11 cellular contexts compared by ENCODE assay signal in genomic region chrX:78658851-78659744, GRCh38. TPM values are rescaled to one million over a fixed set of nuclear protein-coding genes. Genes with fewer than 3 reads are reported as not detected.
DNase-seq lines count a peak whose midpoint lies in the region; ATAC-seq and TF ChIP-seq lines count a peak whose summit lies in the region.
"Had no signal": no experiment of that assay in that cellular context is flagged by ENCODE, and none has a peak within 500 bp of the region (broad histone marks: within the 10 kb centered on the region; RNA-seq: fewer than 3 reads in every experiment).

Gene RTL3 (minus strand): TSS chrX:78659328. CDS start chrX:78658420, 908 bp downstream.

- no peak within 1 kb of the TSS; the same call in 1 of the 2 replicates for H3K56ac ChIP-seq in IMR-90 (ENCODE audit: extremely low read depth, insufficient read depth, low read length)

- peaks cover 32% of the 10 kb centered on the region for H3K4me1 Mint-ChIP-seq in chondrocyte (ENCODE audit: low read depth)
- H3K4me1 Mint-ChIP-seq: mesothelial cell of epicardium had no signal

- no CpG with 5 or more reads among the region's 3 CpGs for WGBS in IMR-90 (ENCODE audit: extremely low coverage in 2 of 2, insufficient read length in 1 of 2), 2 experiments

- H3K14ac ChIP-seq in IMR-90 (replicated peaks; ENCODE audit: low read depth, low read length), result no peak within 1 kb of the TSS; the same call in 1 of the 2 replicates

- H3K4me3 ChIP-seq in IMR-90 (ENCODE audit: insufficient read depth, low read depth, low read length), result no peak within 1 kb of the TSS
- H3K4me3 ChIP-seq: Peyer's patch had no signal

- POLR2A ChIA-PET in IMR-90 (lab: Charles Lee; ENCODE audit: unreplicated experiment), result no interaction called here

- no peak within 1 kb of the TSS for H2AK9ac ChIP-seq in IMR-90 (replicated peaks; ENCODE audit: low read depth, low read length, poor library complexity)

- H3K9me3 Mint-ChIP-seq in chondrocyte (ENCODE audit: low read depth), result no peaks in the 10 kb centered on the region

- TF ChIP-seq RAD21 in IMR-90 (IDR thresholded peaks at IDR 0.05; ENCODE audit: low read length), result no peak

- H3K9ac ChIP-seq in IMR-90 (ENCODE audit: low read depth, low read length), result no peak within 1 kb of the TSS

- H3K18ac ChIP-seq in IMR-90 (ENCODE audit: low read depth, low read length), result peak within 1 kb of the TSS; percentile 54; the same call in 1 of the 2 replicates

- no peaks in the 10 kb centered on the region; the same call in 1 of the 2 replicates for H3K27me3 ChIP-seq in IMR-90 (ENCODE audit: control insufficient read depth, insufficient read depth, low read length)
- H3K27me3 ChIP-seq: Peyer's patch had no signal

- peak within 1 kb of the TSS; percentile 83 for H3K27ac Mint-ChIP-seq in chondrocyte (ENCODE audit: unreplicated experiment)
- H3K27ac Mint-ChIP-seq: mesothelial cell of epicardium had no signal

- peak within 1 kb of the TSS; percentile 42 to 69; a peak in 2 of 4 replicates for H4K8ac ChIP-seq in IMR-90 (ENCODE audit: low read depth in 2 of 2, low read length in 2 of 2)

- H3K9me1 ChIP-seq in IMR-90 (ENCODE audit: insufficient read depth, low read length), result peaks cover 4% of the 10 kb centered on the region; the same call in 1 of the 2 replicates

- H2AK5ac ChIP-seq in IMR-90 (ENCODE audit: low read depth, low read length), result peak within 1 kb of the TSS; percentile 5; the same call in 1 of the 2 replicates

- H3K4me3 Mint-ChIP-seq in chondrocyte (ENCODE audit: unreplicated experiment), result no peak within 1 kb of the TSS
- H3K4me3 Mint-ChIP-seq: mesothelial cell of epicardium had no signal

- ATAC-seq in GM18502 (IDR thresholded peaks at IDR 0.05; ENCODE audit: poor library complexity, unreplicated experiment) (peak; percentile 54), IMR-90 (ENCODE audit: low read depth) (peak; percentile 87), sciatic nerve (peak; percentile 70), HG02970 (IDR thresholded peaks at IDR 0.05; ENCODE audit: low FRiP score, unreplicated experiment) (no peak), GM19455 (IDR thresholded peaks at IDR 0.05; ENCODE audit: unreplicated experiment) (no peak)

- DNase-seq in IMR-90 (peak; percentile 78), chondrocyte (ENCODE audit: low spot score) (no peak), sciatic nerve (ENCODE audit: low spot score) (no peak), hypothalamus (lab: John Stamatoyannopoulos, UW) (no peak), SKM-1 treated with dmso at 0.1 percent for 144 hours (lab: John Stamatoyannopoulos, UW; ENCODE audit: unreplicated experiment) (no peak)
- DNase-seq: KG1, Peyer's patch had no signal

- H3K4me2 ChIP-seq in IMR-90 (ENCODE audit: low read depth, low read length), result peak within 1 kb of the TSS; percentile 57; the same call in 1 of the 2 replicates

- peak within 1 kb of the TSS; percentile 73 for H3K4ac ChIP-seq in IMR-90 (ENCODE audit: low read depth, low read length)

- dilution Hi-C loops in IMR-90 (cut with HindIII; ENCODE audit: low sequenced_read_pairs, unreplicated experiment), result no loop called here

- peak within 1 kb of the TSS; percentile 81; the same call in 2 of the 3 replicates for H2BK15ac ChIP-seq in IMR-90 (ENCODE audit: low read depth, low read length)

- peak within 1 kb of the TSS; percentile 72 for H2BK120ac ChIP-seq in IMR-90 (ENCODE audit: low read depth, low read length)

- no peaks in the 10 kb centered on the region for H3K36me3 Mint-ChIP-seq in chondrocyte (ENCODE audit: low read depth)
- H3K36me3 Mint-ChIP-seq: mesothelial cell of epicardium had no signal

- H3K23ac ChIP-seq in IMR-90 (ENCODE audit: low read depth, low read length), result peak within 1 kb of the TSS; percentile 4; the same call in 1 of the 2 replicates

- H4K20me1 ChIP-seq in IMR-90 (ENCODE audit: insufficient read depth, low read length), result no peaks in the 10 kb centered on the region

- in situ Hi-C loops in IMR-90 (cut with MboI; ENCODE audit: low sequenced_read_pairs), result no loop called here

- H3K4me1 ChIP-seq in IMR-90 (ENCODE audit: control insufficient read depth, insufficient read depth, low read length), result peaks cover 3% of the 10 kb centered on the region
- H3K4me1 ChIP-seq: Peyer's patch had no signal

- CTCF ChIA-PET in IMR-90 (lab: Yijun Ruan, JAX), result interaction anchor here (0.5 kb wide), 1 partner anchor 14 kb away, joined by 3 read pairs; no protein-coding TSS in a partner anchor

- H4K91ac ChIP-seq in IMR-90 (ENCODE audit: insufficient read depth, low read depth, low read length), result peak within 1 kb of the TSS; percentile 50

- H2BK20ac ChIP-seq in IMR-90 (ENCODE audit: low read depth, low read length), result peak within 1 kb of the TSS; percentile 72

- no peaks in the 10 kb centered on the region for H3K36me3 ChIP-seq in IMR-90 (ENCODE audit: control insufficient read depth, insufficient read depth, low read length)
- H3K36me3 ChIP-seq: Peyer's patch had no signal

- TF ChIP-seq POLR2A in IMR-90 (IDR thresholded peaks at IDR 0.05; ENCODE audit: low read depth, low read length), result no peak

- peak within 1 kb of the TSS; percentile 35 for H2BK5ac ChIP-seq in IMR-90 (ENCODE audit: low read depth, low read length, poor library complexity, severe bottlenecking)

- intact Hi-C loops in IMR-90 (cut with micrococcal nuclease) (no loop called here), sciatic nerve (cut with DNase I) (no loop called here)

- H3K27me3 Mint-ChIP-seq in chondrocyte (ENCODE audit: low read depth), result no peaks in the 10 kb centered on the region

- H3K79me1 ChIP-seq in IMR-90 (ENCODE audit: low read depth in 1 of 2, low read length in 2 of 2), result no peaks in the 10 kb centered on the region

- no peak within 1 kb of the TSS for H3K27ac ChIP-seq in IMR-90 (ENCODE audit: insufficient read depth, low read length)
- H3K27ac ChIP-seq: Peyer's patch had no signal

- TF ChIP-seq CTCF in IMR-90 (conservative IDR thresholded peaks at IDR 0.05; ENCODE audit: low read depth, low read length) (no peak), chondrocyte (IDR thresholded peaks at IDR 0.05) (no peak)

- BruUV-seq in IMR-90 (replicated peaks; lab: Mats Ljungman, UMichigan), result no TSS peak

- no peak within 1 kb of the TSS for H2AFZ ChIP-seq in IMR-90 (replicated peaks; ENCODE audit: low read length, poor library complexity)

- no peaks in the 10 kb centered on the region for H3K9me3 ChIP-seq in IMR-90 (ENCODE audit: control insufficient read depth, insufficient read depth, low read length)
- H3K9me3 ChIP-seq: Peyer's patch had no signal

- no peak within 1 kb of the TSS for H4K5ac ChIP-seq in IMR-90 (ENCODE audit: low read depth, low read length)

TF ChIP-seq in IMR-90, 13 proteins besides CTCF, POLR2A, EP300 and RAD21:
- TF ChIP-seq CEBPB (IDR thresholded peaks at IDR 0.05; ENCODE audit: low read depth, low read length) (peak; percentile 27; the same call in 1 of the 2 replicates), RFX5 (IDR thresholded peaks at IDR 0.05; ENCODE audit: low read depth, low read length) (no peak), MAFK (IDR thresholded peaks at IDR 0.05; ENCODE audit: low read depth, low read length) (no peak)
TF ChIP-seq in IMR-90: peak in this region for 1.

RNA-seq across cellular contexts. Expression of gene RTL3, which starts in this region (rescaled TPM):
- total RNA-seq in IMR-90 (2012; rRNA removed) (0.83 and 1.1 TPM in 2 replicates), chondrocyte (0.22 to 0.28 TPM (median 0.24 TPM) in 3 replicates), sciatic nerve (not detected)
- 1.1 and 1.2 TPM in 2 replicates for polyA plus RNA-seq in IMR-90 (2012; rRNA removed)
- polyA plus RNA-seq in IMR-90 (2012; cell fraction: cytosol; rRNA removed), result 0.26 and 0.57 TPM in 2 replicates
- 0.24 and 0.44 TPM in 2 replicates for polyA plus RNA-seq in IMR-90 (2012; cell fraction: nucleus; rRNA removed; ENCODE audit: low replicate concordance)
- total RNA-seq: mesothelial cell of epicardium had no signal

Comparison
In these comparisons a context has a peak if more than half of its experiments do, and no peak if none do; other contexts are left out.
1. Peak in ATAC-seq in sciatic nerve; RNA of the gene not detected or under 1 TPM.
2. ATAC-seq: peak in GM18502 (single experiment) and IMR-90 (single experiment); none in HG02970 (single experiment) and GM19455 (single experiment).